ENCODE assay signal across 8 cellular contexts in genomic region chr9:94002316-94003140, GRCh38. TPM values are rescaled to one million over a fixed set of nuclear protein-coding genes. Genes with fewer than 3 reads are reported as not detected.
A peak's percentile ranks its signal among the peaks of the same experiment; 100 is the strongest.
DNase-seq lines count a peak whose midpoint lies in the region; ATAC-seq and TF ChIP-seq lines count a peak whose summit lies in the region.

No MANE protein-coding gene starts in this region.

- intact Hi-C loops in left lung (cut with DNase I): no loop called here

- peaks cover 0 to 2% of the 10 kb centered on the region in 2 donors for H3K9me3 ChIP-seq in left lung

- peak; percentile 31 to 55 for TF ChIP-seq CTCF in left lung (IDR thresholded peaks at IDR 0.05)

- no peak overlapping the region for H3K27ac ChIP-seq in left lung

- H3K36me3 ChIP-seq in left lung: no peaks in the 10 kb centered on the region

- H3K4me3 ChIP-seq in left lung: no peak overlapping the region

- peak; percentile 78 for ATAC-seq in left lung
- no peak for ATAC-seq in GM21619 (IDR thresholded peaks at IDR 0.05; ENCODE audit: unreplicated experiment)
- no peak for ATAC-seq in GM18868 (IDR thresholded peaks at IDR 0.05; ENCODE audit: unreplicated experiment)
- no peak for ATAC-seq in GM21723 (IDR thresholded peaks at IDR 0.05; ENCODE audit: unreplicated experiment)

- DNase-seq in DMS79 treated with DMSO at 0.1 percent for 48 hours (lab: John Stamatoyannopoulos, UW) (peak; percentile 62), HT1080 (ENCODE audit: low read depth) (peak; percentile 26), NCI-H82 (lab: John Stamatoyannopoulos, UW) (peak; percentile 86), astrocyte of the hippocampus (ENCODE audit: low read depth, low spot score) (peak; percentile 64), left lung (peak in 1 of 2 donors; percentile 29)

- no peaks in the 10 kb centered on the region for H3K27me3 ChIP-seq in left lung

- no peaks in the 10 kb centered on the region for H3K4me1 ChIP-seq in left lung

RNA-seq across cellular contexts. Expression of gene BARX1, which starts 47.4 kb away (rescaled TPM):
- total RNA-seq in HT1080 (2014; rRNA removed; shearing (Covaris generic)): not detected in 2 replicates
- not detected in 2 replicates for polyA plus RNA-seq in HT1080 (2015; cell fraction: cytosol; rRNA removed)
- not detected in 2 replicates for polyA plus RNA-seq in HT1080 (2015; cell fraction: nucleus; rRNA removed)
- not detected for total RNA-seq in left lung
